ENCODE assay signal across 8 cellular contexts in the genomic region with DNA sequence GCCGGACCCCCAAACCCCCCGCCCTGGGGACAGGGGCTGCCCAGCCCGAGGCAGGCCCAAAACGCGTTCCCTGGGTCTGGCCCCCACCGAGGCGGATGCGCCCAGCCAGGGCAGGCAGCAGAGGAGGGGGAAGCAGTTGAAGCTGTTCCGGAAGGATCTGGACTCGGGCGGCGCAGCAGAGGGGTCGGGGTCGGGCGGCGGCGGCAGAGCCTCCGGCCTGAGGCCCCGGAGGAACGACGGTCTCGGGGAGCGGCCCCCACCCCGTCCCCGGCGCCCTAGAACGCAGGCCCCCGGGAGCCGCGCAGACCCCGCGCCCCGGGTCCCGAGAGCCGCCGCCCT. TPM values are rescaled to one million over a fixed set of nuclear protein-coding genes. Genes with fewer than 3 reads are reported as not detected.
DNase-seq lines count a peak whose midpoint lies in the region; ATAC-seq and TF ChIP-seq lines count a peak whose summit lies in the region.

No MANE protein-coding gene starts in this region.

- ATAC-seq in memory B cell (ENCODE audit: low read depth): peak; percentile 42
- no peak for ATAC-seq in esophagus mucosa
- ATAC-seq in GM18907 (IDR thresholded peaks at IDR 0.05; ENCODE audit: unreplicated experiment): no peak

- no peaks in the 10 kb centered on the region for H3K9me3 Mint-ChIP-seq in memory B cell

- DNase-seq in stimulated activated CD4-positive, alpha-beta T cell treated with anti-CD3 and anti-CD28 coated beads, Interleukin-15, amount 100 ng/mL, for 24 hours: peak; percentile 42
- DNase-seq in stimulated activated CD4-positive, alpha-beta T cell treated with anti-CD3 and anti-CD28 coated beads, Interleukin-2, amount 100 ng/mL, for 48 hours: no peak
- no peak for DNase-seq in ascending aorta (ENCODE audit: low spot score in 2 of 2)
- no peak for DNase-seq in memory B cell (ENCODE audit: low spot score in 2 of 2)
- no peak for DNase-seq in uterus
- DNase-seq in cortex of kidney (lab: John Stamatoyannopoulos, UW): no peak

- H3K4me1 Mint-ChIP-seq in memory B cell: peaks cover 4% of the 10 kb centered on the region

- H3K27me3 Mint-ChIP-seq in memory B cell: no peaks in the 10 kb centered on the region

- no peaks in the 10 kb centered on the region for H3K36me3 ChIP-seq in ascending aorta
- no peaks in the 10 kb centered on the region for H3K36me3 ChIP-seq in uterus

- H3K9me3 ChIP-seq in ascending aorta: no peaks in the 10 kb centered on the region
- no peaks in the 10 kb centered on the region for H3K9me3 ChIP-seq in uterus

- H3K36me3 Mint-ChIP-seq in memory B cell: no peaks in the 10 kb centered on the region

- intact Hi-C loops in ascending aorta (cut with DNase I): loop anchor here (10.0 kb wide), 1 partner anchor 445 kb away; no protein-coding TSS in a partner anchor
- intact Hi-C loops in uterus (cut with DNase I; ENCODE audit: low total_unique reads): loop anchor here (10.0 kb wide), 1 partner anchor 235 kb away; no protein-coding TSS in a partner anchor

- TF ChIP-seq POLR2A in uterus (IDR thresholded peaks at IDR 0.05): no peak

- no peak for TF ChIP-seq CTCF in ascending aorta (IDR thresholded peaks at IDR 0.05)
- no peak for TF ChIP-seq CTCF in uterus (IDR thresholded peaks at IDR 0.05)

- H3K27ac ChIP-seq in ascending aorta (peak overlapping the region in 1 of 2 donors; percentile 15), uterus (peak overlapping the region in 1 of 2 donors; percentile 37)

- H3K27ac Mint-ChIP-seq in memory B cell: no peak overlapping the region

- H3K27me3 ChIP-seq in ascending aorta (peaks cover 6% of the 10 kb centered on the region), uterus (no peaks in the 10 kb centered on the region)

- peak overlapping the region; percentile 34 to 59 for H3K4me3 ChIP-seq in ascending aorta
- peak overlapping the region; percentile 16 to 27 for H3K4me3 ChIP-seq in uterus

- peaks cover 0 to 3% of the 10 kb centered on the region in 2 donors for H3K4me1 ChIP-seq in ascending aorta
- H3K4me1 ChIP-seq in uterus: peaks cover 0 to 9% of the 10 kb centered on the region in 2 donors

- H3K4me3 Mint-ChIP-seq in memory B cell: peak overlapping the region; percentile 74

RNA-seq across cellular contexts. Expression of gene ZFPM1, which starts 22.9 kb away (rescaled TPM):
- total RNA-seq in ascending aorta (5.5 TPM), uterus (1 to 10 TPM in 2 of 4 donors, under 1 TPM in 2; under 0.01 to 6.9 (median 0.77) TPM), esophagus mucosa (3.2 TPM)

RNA-seq across cellular contexts. Expression of gene ZNF469, which starts 47.4 kb away (rescaled TPM):
- total RNA-seq in ascending aorta (3.0 TPM), uterus (1 to 10 TPM in 2 of 4 donors, under 1 TPM in 1, not detected in 1; 0.51 to 7.9 (median 2.8) TPM), esophagus mucosa (0.24 TPM)
